ENCODE assay signal across 8 cellular contexts in genomic region chr4:98467627-98468072, GRCh38.
A peak's percentile ranks its signal among the peaks of the same experiment; 100 is the strongest.
DNase-seq lines count a peak whose midpoint lies in the region; ATAC-seq and TF ChIP-seq lines count a peak whose summit lies in the region.

No MANE protein-coding gene starts in this region.

- H3K9ac ChIP-seq in NT2/D1 (ENCODE audit: insufficient read length, low read depth) (peak overlapping the region; percentile 76), mucosa of stomach (ENCODE audit: low read length) (peak overlapping the region; percentile 54)

- H3K4me1 ChIP-seq in NT2/D1 (ENCODE audit: insufficient read depth, insufficient read length): no peaks in the 10 kb centered on the region
- peaks cover 10% of the 10 kb centered on the region for H3K4me1 ChIP-seq in mucosa of stomach (ENCODE audit: control insufficient read depth, insufficient read depth, low read length)

- no peaks in the 10 kb centered on the region for H3K27me3 ChIP-seq in NT2/D1 (ENCODE audit: insufficient read depth, insufficient read length)
- H3K27me3 ChIP-seq in mucosa of stomach (ENCODE audit: control insufficient read depth, insufficient read depth, low read length): no peaks in the 10 kb centered on the region

- peak; percentile 97 for ATAC-seq in GM19455 (IDR thresholded peaks at IDR 0.05; ENCODE audit: unreplicated experiment)

- H3K9me3 ChIP-seq in NT2/D1 (ENCODE audit: insufficient read depth, low read length) (no peaks in the 10 kb centered on the region), mucosa of stomach (ENCODE audit: control insufficient read depth, low read length) (no peaks in the 10 kb centered on the region)

- H3K36me3 ChIP-seq in NT2/D1 (ENCODE audit: insufficient read depth, insufficient read length, low read length) (no peaks in the 10 kb centered on the region), mucosa of stomach (ENCODE audit: control insufficient read depth, insufficient read depth, low read length) (no peaks in the 10 kb centered on the region)

- peak; percentile 86 for DNase-seq in COLO829 (ENCODE audit: low spot score)
- peak; percentile 73 for DNase-seq in HK-2 (ENCODE audit: unreplicated experiment)
- DNase-seq in NT2/D1 (ENCODE audit: low read depth, low spot score): peak; percentile 57
- peak; percentile 75 for DNase-seq in activated CD8-positive, alpha-beta memory T cell treated with anti-CD3 and anti-CD28 coated beads, Interleukin-2, amount 50 U/mL, for 48 hours
- DNase-seq in epithelial cell of proximal tubule (ENCODE audit: low read depth): peak; percentile 72
- DNase-seq in stimulated activated CD8-positive, alpha-beta memory T cell treated with anti-CD3 and anti-CD28 coated beads, Interleukin-7, amount 100 ng/mL, for 4 hours (ENCODE audit: low read depth in 2 of 2): peak; percentile 50 to 68

- H3K4me3 ChIP-seq in NT2/D1 (ENCODE audit: insufficient read length, low read depth) (peak overlapping the region; percentile 22), epithelial cell of proximal tubule (ENCODE audit: low read depth, low read length) (peak overlapping the region; percentile 54), mucosa of stomach (ENCODE audit: low read length) (no peak overlapping the region)

- TF ChIP-seq CTCF in epithelial cell of proximal tubule (conservative IDR thresholded peaks at IDR 0.05; ENCODE audit: low read depth, low read length): peak; percentile 83
